22 cellular contexts compared by ENCODE assay signal in the genomic region with DNA sequence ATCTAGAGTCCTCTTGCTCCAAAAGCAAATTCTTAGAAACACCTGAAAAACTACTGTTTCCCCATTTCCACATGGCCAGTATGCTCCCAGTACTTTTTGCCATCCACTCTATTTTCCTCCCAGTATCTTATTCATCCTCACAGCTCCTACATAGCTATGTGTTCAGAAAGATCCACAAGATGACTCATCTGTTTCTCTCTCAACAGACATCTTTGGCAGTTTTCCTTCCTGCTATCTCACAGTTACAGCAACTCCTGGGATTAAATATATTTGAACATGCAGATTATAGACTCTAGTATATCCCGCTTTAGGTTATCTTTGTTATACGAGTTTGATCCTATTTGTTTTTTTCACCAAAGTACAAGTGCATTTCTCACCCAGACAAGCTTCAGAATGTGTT.
DNase-seq lines count a peak whose midpoint lies in the region; ATAC-seq, FAIRE-seq and TF ChIP-seq lines count a peak whose summit lies in the region.
"Had no signal": no experiment of that assay in that cellular context is flagged by ENCODE, and none has a peak within 500 bp of the region (broad histone marks: within the 10 kb centered on the region; RNA-seq: fewer than 3 reads in every experiment).

No MANE protein-coding gene starts in this region.

- no peak overlapping the region for H3K27ac Mint-ChIP-seq in chondrocyte (ENCODE audit: unreplicated experiment)
- H3K27ac Mint-ChIP-seq: activated CD8-positive, alpha-beta T cell treated with anti-CD3 and anti-CD28 coated beads, Interleukin-2, amount 10 ng/mL, durations not matched to agents 7 days and 5 days; brain; natural killer cell; T-cell had no signal

- no peak for TF ChIP-seq POLR2A in gastroesophageal sphincter (IDR thresholded peaks at IDR 0.05)

- no peaks in the 10 kb centered on the region for H3K36me3 ChIP-seq in mesodermal cell (ENCODE audit: control insufficient read depth, insufficient read depth, low read length)
- H3K36me3 ChIP-seq in gastroesophageal sphincter = no peaks in the 10 kb centered on the region
- H3K36me3 ChIP-seq: suprapubic skin had no signal

- H3K4me3 ChIP-seq in mesodermal cell (ENCODE audit: extremely low read depth, insufficient read depth, low read length, poor library complexity, severe bottlenecking) (no peak overlapping the region), gastroesophageal sphincter (no peak overlapping the region)
- H3K4me3 ChIP-seq: skin epidermis, suprapubic skin had no signal

- peak; percentile 55 for FAIRE-seq in RCC 7860 (lab: Jason Lieb, UNC)
- FAIRE-seq: HepG2 had no signal

- peaks cover 15% of the 10 kb centered on the region for H3K4me1 Mint-ChIP-seq in chondrocyte (ENCODE audit: low read depth)
- H3K4me1 Mint-ChIP-seq: brain, natural killer cell, T-cell had no signal

- ATAC-seq in GM18498 (IDR thresholded peaks at IDR 0.05; ENCODE audit: unreplicated experiment) = no peak
- no peak for ATAC-seq in gastroesophageal sphincter
- ATAC-seq: activated CD8-positive, alpha-beta T cell treated with anti-CD3 and anti-CD28 coated beads, Interleukin-2, amount 10 ng/mL, durations not matched to agents 7 days and 5 days; HepG2; natural killer cell; T-cell had no signal

- H3K36me3 Mint-ChIP-seq in chondrocyte (ENCODE audit: low read depth) = no peaks in the 10 kb centered on the region
- H3K36me3 Mint-ChIP-seq: brain, natural killer cell, T-cell had no signal

- H3K9me3 ChIP-seq in mesodermal cell (ENCODE audit: control insufficient read depth, low read length) (no peaks in the 10 kb centered on the region), gastroesophageal sphincter (no peaks in the 10 kb centered on the region)
- H3K9me3 ChIP-seq: suprapubic skin had no signal

- peak; percentile 18 for DNase-seq in DMS53 treated with DMSO at 0.1 percent for 48 hours (lab: John Stamatoyannopoulos, UW; ENCODE audit: unreplicated experiment)
- DNase-seq in RCC 7860 (ENCODE audit: low spot score) = peak; percentile 27
- DNase-seq in chondrocyte (ENCODE audit: low spot score) = no peak
- DNase-seq in NCI-H146 (lab: John Stamatoyannopoulos, UW) = no peak
- DNase-seq in COLO668 (lab: John Stamatoyannopoulos, UW; ENCODE audit: unreplicated experiment) = no peak
- DNase-seq: activated CD8-positive, alpha-beta T cell treated with anti-CD3 and anti-CD28 coated beads, Interleukin-2, amount 10 ng/mL, durations not matched to agents 7 days and 5 days; activated naive CD4-positive, alpha-beta T cell treated with anti-CD3 and anti-CD28 coated beads, Interleukin-2, amount 50 U/mL, for 16 hours; activated T-cell treated with anti-CD3 and anti-CD28 coated beads, Interleukin-2, amount 50 U/mL, for 48 hours; COR-L47; MM.1S; natural killer cell; NCI-H1694 treated with DMSO at 0.1 percent for 48 hours; NCI-H345; stimulated activated CD8-positive, alpha-beta memory T cell treated with anti-CD3 and anti-CD28 coated beads, Interleukin-4, amount 100 ng/mL, for 48 hours; T-cell had no signal

- TF ChIP-seq EP300 in gastroesophageal sphincter (IDR thresholded peaks at IDR 0.05) = no peak

- WGBS in mesodermal cell (ENCODE audit: insufficient coverage in 2 of 2), 2 experiments = no CpG with 5 or more reads among the region's 2 CpGs
- WGBS in gastroesophageal sphincter (ENCODE audit: low coverage in 1 of 2), 2 donors = 50 to 92% methylated on average over 2 of the region's 2 CpGs

- no peaks in the 10 kb centered on the region for H3K27me3 Mint-ChIP-seq in chondrocyte (ENCODE audit: low read depth)
- H3K27me3 Mint-ChIP-seq: brain, T-cell had no signal

- H3K4me1 ChIP-seq in mesodermal cell (ENCODE audit: control insufficient read depth, insufficient read depth, low read length, poor library complexity, severe bottlenecking) (no peaks in the 10 kb centered on the region), gastroesophageal sphincter (no peaks in the 10 kb centered on the region)
- H3K4me1 ChIP-seq: suprapubic skin had no signal

- TF ChIP-seq CTCF in chondrocyte (IDR thresholded peaks at IDR 0.05) (peak; percentile 9), gastroesophageal sphincter (IDR thresholded peaks at IDR 0.05) (no peak)

- H3K9me3 Mint-ChIP-seq in chondrocyte (ENCODE audit: low read depth) = no peaks in the 10 kb centered on the region
- H3K9me3 Mint-ChIP-seq: brain had no signal

- H3K4me3 Mint-ChIP-seq in chondrocyte (ENCODE audit: unreplicated experiment) = no peak overlapping the region
- H3K4me3 Mint-ChIP-seq: activated CD8-positive, alpha-beta T cell treated with anti-CD3 and anti-CD28 coated beads, Interleukin-2, amount 10 ng/mL, durations not matched to agents 7 days and 5 days; brain; natural killer cell; T-cell had no signal

- H3K27me3 ChIP-seq in gastroesophageal sphincter = no peaks in the 10 kb centered on the region
- H3K27me3 ChIP-seq: suprapubic skin had no signal

- H3K27ac ChIP-seq in mesodermal cell (ENCODE audit: low read depth, low read length, severe bottlenecking) (peak overlapping the region; percentile 37), gastroesophageal sphincter (no peak overlapping the region)
- H3K27ac ChIP-seq: skin epidermis, suprapubic skin had no signal

Comparison
In these comparisons a context has a peak if more than half of its experiments do, and no peak if none do; other contexts are left out.
1. DNase-seq: peak in DMS53 treated with DMSO at 0.1 percent for 48 hours (single experiment) and RCC 7860 (single experiment); none in chondrocyte (single experiment), NCI-H146 (single experiment) and COLO668 (single experiment).